In the genomic region with DNA sequence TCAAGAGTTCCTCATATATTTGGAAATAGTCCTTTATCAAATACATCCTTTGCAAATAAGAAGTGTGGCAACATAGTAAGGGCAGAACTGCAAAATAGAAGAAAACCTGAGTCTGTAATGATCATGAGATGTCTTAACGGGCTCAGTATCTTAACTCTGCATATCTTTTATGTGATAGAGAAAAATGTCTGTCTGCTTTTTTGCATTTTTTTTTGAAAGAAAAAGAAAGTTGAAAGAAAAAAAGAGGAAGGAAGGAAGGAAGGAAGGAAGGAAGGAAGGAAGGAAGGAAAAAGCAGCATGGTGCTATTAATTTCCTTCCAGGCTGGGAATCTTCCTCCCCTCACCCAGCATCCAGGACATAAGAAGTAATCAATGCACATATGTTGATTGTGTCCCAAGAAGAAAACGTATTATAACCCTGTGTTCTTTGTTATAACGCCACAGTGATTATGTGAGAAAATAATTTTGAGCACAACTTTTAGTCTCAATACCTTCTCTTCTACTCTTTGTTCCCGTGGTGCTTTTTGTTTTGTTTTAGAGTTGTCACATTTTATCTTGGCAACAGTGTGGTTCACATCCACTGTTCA, we compare ENCODE assay signal across 9 cellular contexts. TPM values are rescaled to one million over a fixed set of nuclear protein-coding genes. Genes with fewer than 3 reads are reported as not detected.
"Had no signal": no experiment of that assay in that cellular context is flagged by ENCODE, and none has a peak within 500 bp of the region (broad histone marks: within the 10 kb centered on the region; RNA-seq: fewer than 3 reads in every experiment).

No MANE protein-coding gene starts in this region.

- H3K9ac ChIP-seq: GM23248 had no signal

- FAIRE-seq: H54, HTR-8/SVneo, K562 had no signal

- H3K27ac ChIP-seq: GM23248 had no signal

- H2AFZ ChIP-seq: GM23248 had no signal

- DNase-seq: GM23248, GOT3, H9, HCEC 1CT, IMR-90 had no signal

- H3K4me3 ChIP-seq: GM23248, K562 had no signal

RNA-seq across cellular contexts. Expression of gene PCSK2, which starts 58.7 kb away (rescaled TPM):
- total RNA-seq: GM23248, HT-29, IMR-90 had no signal
- polyA plus RNA-seq: GM23248, IMR-90 had no signal
